Comparison of ENCODE assay signal across 8 cellular contexts in the genomic region with DNA sequence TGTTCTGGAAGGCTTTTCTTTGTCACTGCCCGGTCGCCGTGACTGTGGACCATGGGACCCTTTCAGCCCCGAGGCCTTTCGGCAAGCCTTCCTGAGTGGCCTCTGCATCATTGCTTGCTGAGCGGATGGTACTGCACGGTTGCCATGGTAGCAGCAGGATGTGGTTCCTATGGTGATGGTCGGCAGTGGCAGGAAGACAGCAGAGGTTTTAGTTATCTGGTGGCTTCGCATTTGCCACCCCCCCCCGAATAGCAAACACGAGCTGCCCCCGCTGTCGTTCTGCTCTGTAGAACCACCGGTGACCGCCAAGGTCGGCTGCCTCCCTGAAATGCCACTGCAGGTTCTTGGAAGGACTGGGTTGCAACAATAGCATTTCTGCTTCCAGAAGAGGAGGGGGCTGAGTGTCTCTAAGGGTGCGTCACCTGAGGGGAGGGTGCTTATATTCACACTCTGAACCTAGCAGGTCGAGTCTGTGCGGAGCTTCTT.
DNase-seq lines count a peak whose midpoint lies in the region; FAIRE-seq and TF ChIP-seq lines count a peak whose summit lies in the region.

No MANE protein-coding gene starts in this region.

- no peaks in the 10 kb centered on the region for H3K27me3 ChIP-seq in layer of hippocampus (ENCODE audit: control insufficient read depth, insufficient read depth, low read length)

- DNase-seq in GM12891 (ENCODE audit: insufficient read length, low spot score) (peak; percentile 72), NCI-H510A (lab: John Stamatoyannopoulos, UW) (no peak), NCI-H345 (lab: John Stamatoyannopoulos, UW) (no peak), NCI-H146 treated with DMSO at 0.1 percent for 48 hours (lab: John Stamatoyannopoulos, UW; ENCODE audit: unreplicated experiment) (no peak)
- peak; percentile 45 for DNase-seq in activated CD8-positive, alpha-beta memory T cell treated with anti-CD3 and anti-CD28 coated beads, Interleukin-2, amount 50 U/mL, for 1 hour (ENCODE audit: extremely low read depth)
- peak; percentile 50 for DNase-seq in stimulated activated CD8-positive, alpha-beta memory T cell treated with anti-CD3 and anti-CD28 coated beads, Interleukin-7, amount 100 ng/mL, for 24 hours (ENCODE audit: low read depth)

- no peaks in the 10 kb centered on the region for H3K36me3 Mint-ChIP-seq in IgD-negative memory B cell

- peak; percentile 84 for FAIRE-seq in GM12891 (lab: Jason Lieb, UNC)

- peak overlapping the region; percentile 27 for H3K27ac ChIP-seq in layer of hippocampus (ENCODE audit: low read depth, low read length)

- H3K27ac Mint-ChIP-seq in IgD-negative memory B cell: peak overlapping the region; percentile 80 to 97 (median 95)

- no peaks in the 10 kb centered on the region for H3K9me3 Mint-ChIP-seq in IgD-negative memory B cell

- peaks cover 18 to 30% (median 21%) of the 10 kb centered on the region in 3 donors for H3K4me1 Mint-ChIP-seq in IgD-negative memory B cell

- peak overlapping the region in 2 of 4 donors; percentile 52 to 76 for H3K4me3 Mint-ChIP-seq in IgD-negative memory B cell

- TF ChIP-seq POLR2A in GM12891 (IDR thresholded peaks at IDR 0.05; ENCODE audit: low read depth, low read length): no peak

- no peaks in the 10 kb centered on the region for H3K27me3 Mint-ChIP-seq in IgD-negative memory B cell

TF ChIP-seq in GM12891, 5 proteins besides CTCF, POLR2A, EP300 and RAD21:
- TF ChIP-seq TAF1 (IDR thresholded peaks at IDR 0.05; ENCODE audit: low read depth, low read length): no peak
- TF ChIP-seq POU2F2 (IDR thresholded peaks at IDR 0.05; ENCODE audit: low read depth, low read length): no peak
- TF ChIP-seq POLR2AphosphoS5 (IDR thresholded peaks at IDR 0.05; ENCODE audit: low read depth, low read length): no peak
- no peak for TF ChIP-seq PAX5 (IDR thresholded peaks at IDR 0.05; ENCODE audit: insufficient read depth, low read length, severe bottlenecking)
- TF ChIP-seq SPI1 (IDR thresholded peaks at IDR 0.05; ENCODE audit: low read depth, low read length): no peak

Comparison
In these comparisons a context has a peak if more than half of its experiments do, and no peak if none do; other contexts are left out.
1. DNase-seq: peak in GM12891 (single experiment), activated CD8-positive, alpha-beta memory T cell treated with anti-CD3 and anti-CD28 coated beads, Interleukin-2, amount 50 U/mL, for 1 hour (single experiment) and stimulated activated CD8-positive, alpha-beta memory T cell treated with anti-CD3 and anti-CD28 coated beads, Interleukin-7, amount 100 ng/mL, for 24 hours (single experiment); none in NCI-H510A (single experiment), NCI-H345 (single experiment) and NCI-H146 treated with DMSO at 0.1 percent for 48 hours (single experiment).